ENCODE assay signal across 8 cellular contexts in genomic region chr2:127423476-127423840, GRCh38. TPM values are rescaled to one million over a fixed set of nuclear protein-coding genes. Genes with fewer than 3 reads are reported as not detected.
DNase-seq lines count a peak whose midpoint lies in the region; ATAC-seq and TF ChIP-seq lines count a peak whose summit lies in the region.

No MANE protein-coding gene starts in this region.

- TF ChIP-seq POLR2A in spleen (IDR thresholded peaks at IDR 0.05) (no peak), gastroesophageal sphincter (IDR thresholded peaks at IDR 0.05) (no peak)

- H3K4me3 Mint-ChIP-seq in activated CD4-positive, alpha-beta T cell treated with anti-CD3 and anti-CD28 coated beads, Interleukin-2, amount 10 ng/mL, durations not matched to agents 24 days and 14 days, result peak overlapping the region; percentile 57

- 2 to 5% (median 4%) methylated on average over 22 to 30 of the region's 30 CpGs for WGBS in spleen, 5 donors
- 0 to 2% methylated on average over 3 to 11 of the region's 30 CpGs for WGBS in gastroesophageal sphincter (ENCODE audit: low coverage in 1 of 2), 2 donors

- peaks cover 0 to 44% (median 24%) of the 10 kb centered on the region in 7 donors for H3K27me3 ChIP-seq in spleen (replicated peaks in 1 of 7)
- H3K27me3 ChIP-seq in gastroesophageal sphincter, result peaks cover 84% of the 10 kb centered on the region

- peak overlapping the region; percentile 43 for H3K4me3 ChIP-seq in fibroblast of villous mesenchyme (ENCODE audit: low read depth, low read length)
- H3K4me3 ChIP-seq in spleen, result peak overlapping the region; percentile 24 to 69 (median 36)
- H3K4me3 ChIP-seq in gastroesophageal sphincter, result peak overlapping the region in 1 of 2 donors; percentile 31

- no peak overlapping the region for H3K27ac Mint-ChIP-seq in activated CD4-positive, alpha-beta T cell treated with anti-CD3 and anti-CD28 coated beads, Interleukin-2, amount 10 ng/mL, durations not matched to agents 24 days and 14 days

- DNase-seq in activated CD4-positive, alpha-beta T cell treated with anti-CD3 and anti-CD28 coated beads, Interleukin-2, amount 10 ng/mL, durations not matched to agents 24 days and 14 days, result no peak
- DNase-seq in activated CD4-positive, alpha-beta T cell treated with anti-CD3 and anti-CD28 coated beads for 48 hours, result no peak
- peak; percentile 27 for DNase-seq in RWPE1 (ENCODE audit: low spot score)
- no peak for DNase-seq in fibroblast of villous mesenchyme (ENCODE audit: low read depth)
- no peak for DNase-seq in spleen
- DNase-seq in Ammon's horn (ENCODE audit: low spot score), result no peak
- DNase-seq in GDM1 (lab: John Stamatoyannopoulos, UW), result no peak

- peaks cover 8% of the 10 kb centered on the region for H3K4me1 Mint-ChIP-seq in activated CD4-positive, alpha-beta T cell treated with anti-CD3 and anti-CD28 coated beads, Interleukin-2, amount 10 ng/mL, durations not matched to agents 24 days and 14 days

- TF ChIP-seq CTCF in RWPE1 (conservative IDR thresholded peaks at IDR 0.05; ENCODE audit: low read depth) (no peak), fibroblast of villous mesenchyme (IDR thresholded peaks at IDR 0.05; ENCODE audit: insufficient read depth, low read depth, low read length) (no peak), spleen (IDR thresholded peaks at IDR 0.05 in 8 of 11, conservative IDR thresholded peaks at IDR 0.05 in 3 of 11) (no peak), gastroesophageal sphincter (IDR thresholded peaks at IDR 0.05) (no peak)

- H3K4me1 ChIP-seq in spleen (peaks cover 7 to 22% (median 16%) of the 10 kb centered on the region in 6 donors), gastroesophageal sphincter (peaks cover 0 to 16% (median 13%) of the 10 kb centered on the region in 3 donors)

- H3K27ac ChIP-seq in RWPE1 (peak overlapping the region; percentile 69), spleen (no peak overlapping the region), gastroesophageal sphincter (no peak overlapping the region)

- intact Hi-C loops in activated CD4-positive, alpha-beta T cell treated with anti-CD3 and anti-CD28 coated beads, Interleukin-2, amount 10 ng/mL, durations not matched to agents 24 days and 14 days (cut with micrococcal nuclease), result no loop called here
- intact Hi-C loops in spleen (cut with DNase I; ENCODE audit: low total_unique reads), result no loop called here

- CTCF ChIA-PET in RWPE1 (lab: Yijun Ruan, JAX), result interaction anchor here (2.4 kb wide), 1 partner anchor 56 kb away, joined by 13 read pairs; no protein-coding TSS in a partner anchor

- no peak for ATAC-seq in gastroesophageal sphincter

- no peak for TF ChIP-seq EP300 in gastroesophageal sphincter (IDR thresholded peaks at IDR 0.05)

- H3K9me3 Mint-ChIP-seq in activated CD4-positive, alpha-beta T cell treated with anti-CD3 and anti-CD28 coated beads, Interleukin-2, amount 10 ng/mL, durations not matched to agents 24 days and 14 days, result no peaks in the 10 kb centered on the region

- H3K9me3 ChIP-seq in spleen (no peaks in the 10 kb centered on the region), gastroesophageal sphincter (no peaks in the 10 kb centered on the region)

- H3K27me3 Mint-ChIP-seq in activated CD4-positive, alpha-beta T cell treated with anti-CD3 and anti-CD28 coated beads, Interleukin-2, amount 10 ng/mL, durations not matched to agents 24 days and 14 days, result peaks cover 45% of the 10 kb centered on the region

- H3K36me3 ChIP-seq in spleen, result no peaks in the 10 kb centered on the region
- H3K36me3 ChIP-seq in gastroesophageal sphincter, result peaks cover 0 to 10% of the 10 kb centered on the region in 2 donors

- no peaks in the 10 kb centered on the region for H3K36me3 Mint-ChIP-seq in activated CD4-positive, alpha-beta T cell treated with anti-CD3 and anti-CD28 coated beads, Interleukin-2, amount 10 ng/mL, durations not matched to agents 24 days and 14 days (ENCODE audit: low read depth)

- POLR2A ChIA-PET in RWPE1 (lab: Yijun Ruan, JAX; ENCODE audit: low non-redundant PET), result no interaction called here

RNA-seq across cellular contexts. Expression of gene PROC, which starts 5.2 kb away (rescaled TPM):
- total RNA-seq in activated CD4-positive, alpha-beta T cell treated with anti-CD3 and anti-CD28 coated beads, Interleukin-2, amount 10 ng/mL, durations not matched to agents 24 days and 14 days, result 0.12 TPM in 1 of 2 replicates, not detected in the other
- total RNA-seq in fibroblast of villous mesenchyme, result not detected in 2 replicates
- total RNA-seq in spleen, result not detected
- under 1 TPM; 0.16 to 0.52 (median 0.21) TPM for polyA plus RNA-seq in spleen
- total RNA-seq in gastroesophageal sphincter, result not detected

RNA-seq across cellular contexts. Expression of gene MAP3K2, which starts 35.7 kb away (rescaled TPM):
- 53.7 and 57.5 TPM in 2 replicates for total RNA-seq in activated CD4-positive, alpha-beta T cell treated with anti-CD3 and anti-CD28 coated beads, Interleukin-2, amount 10 ng/mL, durations not matched to agents 24 days and 14 days
- 38.4 and 53.5 TPM in 2 replicates for total RNA-seq in fibroblast of villous mesenchyme
- total RNA-seq in spleen, result 10 to 100 TPM; 60.3 to 83.9 (median 68.6) TPM
- 1 to 10 TPM; 6.5 to 8.6 (median 7.8) TPM for polyA plus RNA-seq in spleen
- total RNA-seq in gastroesophageal sphincter, result 10 to 100 TPM; 52.7 to 96.2 (median 54.2) TPM
